Comparison of ENCODE assay signal across 1 cellular context in the genomic region with DNA sequence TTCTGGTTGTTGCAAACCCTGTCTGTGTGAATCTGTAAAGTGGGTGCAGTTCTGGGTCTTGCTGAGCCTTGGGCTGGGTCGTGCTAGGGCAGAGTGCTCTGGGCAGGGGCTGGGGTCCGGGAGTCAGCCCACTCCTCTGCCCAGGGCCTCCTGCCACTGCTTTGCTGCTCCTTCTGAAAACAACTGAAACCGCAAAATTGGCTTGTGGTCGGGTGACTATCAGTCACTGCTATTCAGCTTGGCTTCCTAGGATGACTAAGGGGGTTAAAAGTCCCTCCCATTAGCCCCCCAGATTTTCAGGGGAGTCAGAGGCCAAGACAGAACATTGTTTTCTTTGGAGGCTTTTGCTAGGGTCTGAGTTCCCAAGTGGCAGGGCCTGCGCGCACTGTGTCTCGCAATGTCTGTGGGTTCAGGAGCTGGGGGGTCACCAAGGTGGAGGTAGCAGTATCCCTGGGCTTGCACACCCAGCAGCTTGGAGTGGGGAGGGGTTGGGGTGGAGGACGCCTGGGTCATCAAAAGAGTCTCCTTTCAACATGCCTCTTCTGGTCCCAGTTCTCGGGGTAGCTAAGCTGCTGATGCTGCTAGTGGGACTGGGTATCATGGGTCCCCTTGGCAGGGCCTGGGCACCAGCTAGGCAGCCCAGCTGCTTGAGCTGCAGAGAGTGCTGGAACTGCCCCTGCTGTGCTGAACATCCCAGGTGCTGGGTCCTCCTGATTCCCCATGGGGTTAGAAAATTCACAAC.
TF ChIP-seq lines count a peak whose summit lies in the region.

No MANE protein-coding gene starts in this region.

TF ChIP-seq in GM23338, 12 proteins besides CTCF, POLR2A, EP300 and RAD21:
- TF ChIP-seq STAT1 (IDR thresholded peaks at IDR 0.05; ENCODE audit: unreplicated experiment) (no peak), EZH2phosphoT487 (IDR thresholded peaks at IDR 0.05; ENCODE audit: unreplicated experiment) (no peak), JUNB (IDR thresholded peaks at IDR 0.05; ENCODE audit: unreplicated experiment) (no peak), ETS1 (IDR thresholded peaks at IDR 0.05) (no peak), EZH2 (IDR thresholded peaks at IDR 0.05; ENCODE audit: low read depth, unreplicated experiment) (no peak), POLR2AphosphoS5 (IDR thresholded peaks at IDR 0.05; ENCODE audit: low read depth) (no peak), REST (IDR thresholded peaks at IDR 0.05; ENCODE audit: unreplicated experiment) (no peak), ZNF114 (CRISPR knock-in tag; IDR thresholded peaks at IDR 0.05) (no peak), CREB1 (CRISPR knock-in tag; IDR thresholded peaks at IDR 0.05; ENCODE audit: low read depth) (no peak), ZNF462 (CRISPR knock-in tag; IDR thresholded peaks at IDR 0.05) (no peak), NANOG (IDR thresholded peaks at IDR 0.05; ENCODE audit: borderline replicate concordance) (no peak), ZNF331 (CRISPR knock-in tag; IDR thresholded peaks at IDR 0.05; ENCODE audit: low read depth) (no peak)
